1 cellular context compared by ENCODE assay signal in the genomic region with DNA sequence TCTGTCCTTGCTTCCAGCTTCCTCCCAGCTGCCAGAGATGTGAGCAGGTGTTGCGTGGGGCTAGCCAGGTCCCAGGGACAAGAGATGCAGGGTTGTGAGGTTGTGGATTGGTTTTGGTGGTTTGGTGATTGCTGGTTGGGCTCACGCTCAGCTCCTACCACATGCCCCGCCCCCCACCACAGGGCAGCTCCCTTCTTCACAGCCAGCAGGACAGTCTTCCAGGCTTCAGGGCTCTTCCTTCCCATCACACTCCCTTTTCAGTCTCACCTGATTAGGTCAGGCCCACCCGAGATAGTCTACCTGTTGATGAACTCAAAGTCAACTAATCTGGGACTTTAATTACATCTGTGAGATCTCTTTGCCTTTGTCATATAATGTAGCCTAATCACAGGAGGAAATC.
TF ChIP-seq lines count a peak whose summit lies in the region.

No MANE protein-coding gene starts in this region.

TF ChIP-seq in IMR-90, 13 proteins besides CTCF, POLR2A, EP300 and RAD21:
- no peak for TF ChIP-seq RFX5 (IDR thresholded peaks at IDR 0.05; ENCODE audit: low read depth, low read length)
- TF ChIP-seq FOS (IDR thresholded peaks at IDR 0.05; ENCODE audit: low read depth, low read length), result no peak
- no peak for TF ChIP-seq NFE2L2 (IDR thresholded peaks at IDR 0.05; ENCODE audit: low read depth, low read length)
- no peak for TF ChIP-seq CEBPB (IDR thresholded peaks at IDR 0.05; ENCODE audit: low read depth, low read length)
- TF ChIP-seq MAZ (IDR thresholded peaks at IDR 0.05; ENCODE audit: borderline replicate concordance, low read depth, low read length), result no peak
- TF ChIP-seq MXI1 (IDR thresholded peaks at IDR 0.05; ENCODE audit: borderline replicate concordance, low read depth, low read length), result no peak
- no peak for TF ChIP-seq MAFK (IDR thresholded peaks at IDR 0.05; ENCODE audit: low read depth, low read length)
